Comparison of ENCODE assay signal across 3 cellular contexts in the genomic region with DNA sequence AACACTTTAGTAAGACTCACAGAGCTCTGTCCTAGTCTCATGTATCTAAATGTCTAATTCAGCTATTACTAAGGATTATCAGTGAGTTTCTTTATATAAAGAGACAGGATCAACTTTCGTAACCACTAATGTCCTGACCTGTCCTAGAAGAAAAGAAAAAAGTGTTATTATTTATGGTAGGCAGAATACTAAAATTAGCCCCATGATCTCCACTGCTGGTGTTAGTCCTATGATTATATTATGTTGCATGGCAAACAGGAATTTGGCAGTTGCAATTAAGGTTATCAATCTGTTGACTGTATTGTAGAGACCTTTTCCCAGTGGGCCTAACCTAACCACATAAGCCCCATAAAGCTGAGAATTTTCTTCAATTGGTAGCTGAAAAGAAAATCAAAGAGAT.
"Had no signal": no experiment of that assay in that cellular context is flagged by ENCODE, and none has a peak within 500 bp of the region (broad histone marks: within the 10 kb centered on the region; RNA-seq: fewer than 3 reads in every experiment).

No MANE protein-coding gene starts in this region.

- H3K4me3 ChIP-seq: GM12878 had no signal

- DNase-seq: GDM1, GF-D8 had no signal
